Comparison of ENCODE assay signal across 1 cellular context in the genomic region with DNA sequence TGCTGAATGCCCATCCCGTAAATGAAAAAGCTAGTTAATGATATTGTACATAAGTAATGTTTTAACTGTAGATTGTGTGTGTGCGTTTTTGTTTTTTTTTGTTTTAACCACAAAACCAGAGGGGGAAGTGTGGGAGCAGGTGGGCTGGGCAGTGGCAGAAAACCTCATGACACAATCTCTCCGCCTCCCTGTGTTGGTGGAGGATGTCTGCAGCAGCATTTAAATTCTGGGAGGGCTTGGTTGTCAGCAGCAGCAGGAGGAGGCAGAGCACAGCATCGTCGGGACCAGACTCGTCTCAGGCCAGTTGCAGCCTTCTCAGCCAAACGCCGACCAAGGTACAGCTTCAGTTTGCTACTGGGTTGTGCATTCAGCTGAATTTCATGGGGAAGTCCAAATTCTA.
A peak's percentile ranks its signal among the peaks of the same experiment; 100 is the strongest.
TF ChIP-seq lines count a peak whose summit lies in the region.

A gene (plus strand): TSS at position 249 of the 400 bp plus-strand sequence. CDS start 1,182 bp downstream, outside the sequence.

TF ChIP-seq in HepG2, 621 proteins besides CTCF, POLR2A, EP300 and RAD21 (continued from another document and continues in another):
- TF ChIP-seq, protein P1, sequence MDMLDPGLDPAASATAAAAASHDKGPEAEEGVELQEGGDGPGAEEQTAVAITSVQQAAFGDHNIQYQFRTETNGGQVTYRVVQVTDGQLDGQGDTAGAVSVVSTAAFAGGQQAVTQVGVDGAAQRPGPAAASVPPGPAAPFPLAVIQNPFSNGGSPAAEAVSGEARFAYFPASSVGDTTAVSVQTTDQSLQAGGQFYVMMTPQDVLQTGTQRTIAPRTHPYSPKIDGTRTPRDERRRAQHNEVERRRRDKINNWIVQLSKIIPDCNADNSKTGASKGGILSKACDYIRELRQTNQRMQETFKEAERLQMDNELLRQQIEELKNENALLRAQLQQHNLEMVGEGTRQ (IDR thresholded peaks at IDR 0.05; ENCODE audit: low read depth, low read length): no peak
- TF ChIP-seq, protein P1 (CRISPR knock-in tag; IDR thresholded peaks at IDR 0.05; ENCODE audit: borderline replicate concordance): no peak
- TF ChIP-seq KDM4B (CRISPR knock-in tag; IDR thresholded peaks at IDR 0.05): no peak
- TF ChIP-seq CBX1 (IDR thresholded peaks at IDR 0.05; ENCODE audit: low read depth): no peak
- no peak for TF ChIP-seq ZNF282 (IDR thresholded peaks at IDR 0.05; ENCODE audit: partially characterized antibody)
- no peak for TF ChIP-seq ATF1 (CRISPR knock-in tag; IDR thresholded peaks at IDR 0.05)
- no peak for TF ChIP-seq SP140L (CRISPR knock-in tag; IDR thresholded peaks at IDR 0.05; ENCODE audit: borderline replicate concordance)
- no peak for TF ChIP-seq ELF3 (CRISPR knock-in tag; IDR thresholded peaks at IDR 0.05)
- TF ChIP-seq RARA (CRISPR knock-in tag; IDR thresholded peaks at IDR 0.05): no peak
- no peak for TF ChIP-seq FOXA1 (IDR thresholded peaks at IDR 0.05)
- no peak for TF ChIP-seq FOXA1 (CRISPR knock-in tag; IDR thresholded peaks at IDR 0.05)
- no peak for TF ChIP-seq ZSCAN30 (CRISPR knock-in tag; IDR thresholded peaks at IDR 0.05)
- TF ChIP-seq SKI (IDR thresholded peaks at IDR 0.05; ENCODE audit: partially characterized antibody): no peak
- TF ChIP-seq NR1H2 (CRISPR knock-in tag; IDR thresholded peaks at IDR 0.05; ENCODE audit: borderline replicate concordance, low read depth): no peak
- TF ChIP-seq KAT8 (CRISPR knock-in tag; IDR thresholded peaks at IDR 0.05): no peak
- no peak for TF ChIP-seq TCF12 (IDR thresholded peaks at IDR 0.05)
- no peak for TF ChIP-seq TCF12 (CRISPR knock-in tag; IDR thresholded peaks at IDR 0.05)
- TF ChIP-seq IRF2 (CRISPR knock-in tag; IDR thresholded peaks at IDR 0.05): 0 out of 2 replicates have a peak, but pooled peaks have one; percentile 40
- no peak for TF ChIP-seq PAX8 (CRISPR knock-in tag; IDR thresholded peaks at IDR 0.05; ENCODE audit: borderline replicate concordance)
- TF ChIP-seq, protein P2, sequence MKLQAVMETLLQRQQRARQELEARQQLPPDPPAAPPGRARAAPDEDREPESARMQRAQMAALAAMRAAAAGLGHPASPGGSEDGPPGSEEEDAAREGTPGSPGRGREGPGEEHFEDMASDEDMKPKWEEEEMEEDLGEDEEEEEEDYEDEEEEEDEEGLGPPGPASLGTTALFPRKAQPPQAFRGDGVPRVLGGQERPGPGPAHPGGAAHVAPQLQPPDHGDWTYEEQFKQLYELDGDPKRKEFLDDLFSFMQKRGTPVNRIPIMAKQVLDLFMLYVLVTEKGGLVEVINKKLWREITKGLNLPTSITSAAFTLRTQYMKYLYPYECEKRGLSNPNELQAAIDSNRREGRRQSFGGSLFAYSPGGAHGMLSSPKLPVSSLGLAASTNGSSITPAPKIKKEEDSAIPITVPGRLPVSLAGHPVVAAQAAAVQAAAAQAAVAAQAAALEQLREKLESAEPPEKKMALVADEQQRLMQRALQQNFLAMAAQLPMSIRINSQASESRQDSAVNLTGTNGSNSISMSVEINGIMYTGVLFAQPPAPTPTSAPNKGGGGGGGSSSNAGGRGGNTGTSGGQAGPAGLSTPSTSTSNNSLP (IDR thresholded peaks at IDR 0.05; ENCODE audit: low read depth, low read length): no peak
- TF ChIP-seq ZNF496 (CRISPR knock-in tag; IDR thresholded peaks at IDR 0.05; ENCODE audit: insufficient replicate concordance): no peak
- no peak for TF ChIP-seq ZNF20 (CRISPR knock-in tag; IDR thresholded peaks at IDR 0.05)
- TF ChIP-seq SMC3 (IDR thresholded peaks at IDR 0.05; ENCODE audit: low read length): peak; percentile 30; the same call in 1 of the 2 replicates
- TF ChIP-seq, protein P3, sequence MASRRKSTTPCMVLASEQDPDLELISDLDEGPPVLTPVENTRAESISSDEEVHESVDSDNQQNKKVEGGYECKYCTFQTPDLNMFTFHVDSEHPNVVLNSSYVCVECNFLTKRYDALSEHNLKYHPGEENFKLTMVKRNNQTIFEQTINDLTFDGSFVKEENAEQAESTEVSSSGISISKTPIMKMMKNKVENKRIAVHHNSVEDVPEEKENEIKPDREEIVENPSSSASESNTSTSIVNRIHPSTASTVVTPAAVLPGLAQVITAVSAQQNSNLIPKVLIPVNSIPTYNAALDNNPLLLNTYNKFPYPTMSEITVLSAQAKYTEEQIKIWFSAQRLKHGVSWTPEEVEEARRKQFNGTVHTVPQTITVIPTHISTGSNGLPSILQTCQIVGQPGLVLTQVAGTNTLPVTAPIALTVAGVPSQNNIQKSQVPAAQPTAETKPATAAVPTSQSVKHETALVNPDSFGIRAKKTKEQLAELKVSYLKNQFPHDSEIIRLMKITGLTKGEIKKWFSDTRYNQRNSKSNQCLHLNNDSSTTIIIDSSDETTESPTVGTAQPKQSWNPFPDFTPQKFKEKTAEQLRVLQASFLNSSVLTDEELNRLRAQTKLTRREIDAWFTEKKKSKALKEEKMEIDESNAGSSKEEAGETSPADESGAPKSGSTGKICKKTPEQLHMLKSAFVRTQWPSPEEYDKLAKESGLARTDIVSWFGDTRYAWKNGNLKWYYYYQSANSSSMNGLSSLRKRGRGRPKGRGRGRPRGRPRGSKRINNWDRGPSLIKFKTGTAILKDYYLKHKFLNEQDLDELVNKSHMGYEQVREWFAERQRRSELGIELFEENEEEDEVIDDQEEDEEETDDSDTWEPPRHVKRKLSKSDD (CRISPR knock-in tag; IDR thresholded peaks at IDR 0.05; ENCODE audit: low read depth): no peak
- TF ChIP-seq, protein P4, sequence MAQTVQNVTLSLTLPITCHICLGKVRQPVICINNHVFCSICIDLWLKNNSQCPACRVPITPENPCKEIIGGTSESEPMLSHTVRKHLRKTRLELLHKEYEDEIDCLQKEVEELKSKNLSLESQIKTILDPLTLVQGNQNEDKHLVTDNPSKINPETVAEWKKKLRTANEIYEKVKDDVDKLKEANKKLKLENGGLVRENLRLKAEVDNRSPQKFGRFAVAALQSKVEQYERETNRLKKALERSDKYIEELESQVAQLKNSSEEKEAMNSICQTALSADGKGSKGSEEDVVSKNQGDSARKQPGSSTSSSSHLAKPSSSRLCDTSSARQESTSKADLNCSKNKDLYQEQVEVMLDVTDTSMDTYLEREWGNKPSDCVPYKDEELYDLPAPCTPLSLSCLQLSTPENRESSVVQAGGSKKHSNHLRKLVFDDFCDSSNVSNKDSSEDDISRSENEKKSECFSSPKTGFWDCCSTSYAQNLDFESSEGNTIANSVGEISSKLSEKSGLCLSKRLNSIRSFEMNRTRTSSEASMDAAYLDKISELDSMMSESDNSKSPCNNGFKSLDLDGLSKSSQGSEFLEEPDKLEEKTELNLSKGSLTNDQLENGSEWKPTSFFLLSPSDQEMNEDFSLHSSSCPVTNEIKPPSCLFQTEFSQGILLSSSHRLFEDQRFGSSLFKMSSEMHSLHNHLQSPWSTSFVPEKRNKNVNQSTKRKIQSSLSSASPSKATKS (CRISPR knock-in tag; IDR thresholded peaks at IDR 0.05): no peak
- TF ChIP-seq, protein P5, sequence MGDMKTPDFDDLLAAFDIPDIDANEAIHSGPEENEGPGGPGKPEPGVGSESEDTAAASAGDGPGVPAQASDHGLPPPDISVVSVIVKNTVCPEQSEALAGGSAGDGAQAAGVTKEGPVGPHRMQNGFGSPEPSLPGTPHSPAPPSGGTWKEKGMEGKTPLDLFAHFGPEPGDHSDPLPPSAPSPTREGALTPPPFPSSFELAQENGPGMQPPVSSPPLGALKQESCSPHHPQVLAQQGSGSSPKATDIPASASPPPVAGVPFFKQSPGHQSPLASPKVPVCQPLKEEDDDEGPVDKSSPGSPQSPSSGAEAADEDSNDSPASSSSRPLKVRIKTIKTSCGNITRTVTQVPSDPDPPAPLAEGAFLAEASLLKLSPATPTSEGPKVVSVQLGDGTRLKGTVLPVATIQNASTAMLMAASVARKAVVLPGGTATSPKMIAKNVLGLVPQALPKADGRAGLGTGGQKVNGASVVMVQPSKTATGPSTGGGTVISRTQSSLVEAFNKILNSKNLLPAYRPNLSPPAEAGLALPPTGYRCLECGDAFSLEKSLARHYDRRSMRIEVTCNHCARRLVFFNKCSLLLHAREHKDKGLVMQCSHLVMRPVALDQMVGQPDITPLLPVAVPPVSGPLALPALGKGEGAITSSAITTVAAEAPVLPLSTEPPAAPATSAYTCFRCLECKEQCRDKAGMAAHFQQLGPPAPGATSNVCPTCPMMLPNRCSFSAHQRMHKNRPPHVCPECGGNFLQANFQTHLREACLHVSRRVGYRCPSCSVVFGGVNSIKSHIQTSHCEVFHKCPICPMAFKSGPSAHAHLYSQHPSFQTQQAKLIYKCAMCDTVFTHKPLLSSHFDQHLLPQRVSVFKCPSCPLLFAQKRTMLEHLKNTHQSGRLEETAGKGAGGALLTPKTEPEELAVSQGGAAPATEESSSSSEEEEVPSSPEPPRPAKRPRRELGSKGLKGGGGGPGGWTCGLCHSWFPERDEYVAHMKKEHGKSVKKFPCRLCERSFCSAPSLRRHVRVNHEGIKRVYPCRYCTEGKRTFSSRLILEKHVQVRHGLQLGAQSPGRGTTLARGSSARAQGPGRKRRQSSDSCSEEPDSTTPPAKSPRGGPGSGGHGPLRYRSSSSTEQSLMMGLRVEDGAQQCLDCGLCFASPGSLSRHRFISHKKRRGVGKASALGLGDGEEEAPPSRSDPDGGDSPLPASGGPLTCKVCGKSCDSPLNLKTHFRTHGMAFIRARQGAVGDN (CRISPR knock-in tag; IDR thresholded peaks at IDR 0.05): 0 out of 2 replicates have a peak, but pooled peaks have one; percentile 11
- no peak for TF ChIP-seq ZNF75D (CRISPR knock-in tag; IDR thresholded peaks at IDR 0.05; ENCODE audit: borderline replicate concordance)
- peak; percentile 71; the same call in 1 of the 2 replicates for TF ChIP-seq ZNF292 (CRISPR knock-in tag; IDR thresholded peaks at IDR 0.05; ENCODE audit: borderline replicate concordance, low read depth)
- no peak for TF ChIP-seq ZNF264 (CRISPR knock-in tag; IDR thresholded peaks at IDR 0.05)
- TF ChIP-seq SALL2 (CRISPR knock-in tag; IDR thresholded peaks at IDR 0.05): no peak
- 0 out of 2 replicates have a peak, but pooled peaks have one; percentile 62 for TF ChIP-seq KLF11 (CRISPR knock-in tag; IDR thresholded peaks at IDR 0.05)
- no peak for TF ChIP-seq ZNF570 (CRISPR knock-in tag; IDR thresholded peaks at IDR 0.05; ENCODE audit: borderline replicate concordance)
- TF ChIP-seq, protein P6, sequence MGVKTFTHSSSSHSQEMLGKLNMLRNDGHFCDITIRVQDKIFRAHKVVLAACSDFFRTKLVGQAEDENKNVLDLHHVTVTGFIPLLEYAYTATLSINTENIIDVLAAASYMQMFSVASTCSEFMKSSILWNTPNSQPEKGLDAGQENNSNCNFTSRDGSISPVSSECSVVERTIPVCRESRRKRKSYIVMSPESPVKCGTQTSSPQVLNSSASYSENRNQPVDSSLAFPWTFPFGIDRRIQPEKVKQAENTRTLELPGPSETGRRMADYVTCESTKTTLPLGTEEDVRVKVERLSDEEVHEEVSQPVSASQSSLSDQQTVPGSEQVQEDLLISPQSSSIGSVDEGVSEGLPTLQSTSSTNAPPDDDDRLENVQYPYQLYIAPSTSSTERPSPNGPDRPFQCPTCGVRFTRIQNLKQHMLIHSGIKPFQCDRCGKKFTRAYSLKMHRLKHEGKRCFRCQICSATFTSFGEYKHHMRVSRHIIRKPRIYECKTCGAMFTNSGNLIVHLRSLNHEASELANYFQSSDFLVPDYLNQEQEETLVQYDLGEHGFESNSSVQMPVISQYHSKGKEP (CRISPR knock-in tag; IDR thresholded peaks at IDR 0.05): no peak
- TF ChIP-seq ZFP90 (CRISPR knock-in tag; IDR thresholded peaks at IDR 0.05; ENCODE audit: borderline replicate concordance): no peak
- TF ChIP-seq, protein P7, sequence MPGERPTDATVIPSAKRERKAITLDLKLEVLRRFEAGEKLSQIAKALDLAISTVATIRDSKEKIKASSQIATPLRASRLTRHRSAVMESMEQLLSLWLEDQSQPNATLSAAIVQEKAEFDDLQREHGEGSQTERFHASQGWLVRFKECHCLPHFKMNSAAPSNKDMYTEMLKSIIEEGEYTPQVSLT (CRISPR knock-in tag; IDR thresholded peaks at IDR 0.05; ENCODE audit: borderline replicate concordance, low read depth): no peak
- TF ChIP-seq ZNF674 (CRISPR knock-in tag; IDR thresholded peaks at IDR 0.05; ENCODE audit: low read depth): no peak
- no peak for TF ChIP-seq BRD4 (CRISPR knock-in tag; IDR thresholded peaks at IDR 0.05)
- TF ChIP-seq CHD2 (IDR thresholded peaks at IDR 0.05; ENCODE audit: low read depth, low read length): no peak
- 0 out of 2 replicates have a peak, but pooled peaks have one; percentile 36 for TF ChIP-seq MIER3 (CRISPR knock-in tag; IDR thresholded peaks at IDR 0.05; ENCODE audit: borderline replicate concordance)
- TF ChIP-seq RCOR2 (CRISPR knock-in tag; IDR thresholded peaks at IDR 0.05): no peak
- TF ChIP-seq PHF5A (CRISPR knock-in tag; IDR thresholded peaks at IDR 0.05; ENCODE audit: low read depth, unreplicated experiment): no peak
- no peak for TF ChIP-seq RBM39 (IDR thresholded peaks at IDR 0.05; ENCODE audit: low read depth, low read length, poor library complexity, severe bottlenecking)
- no peak for TF ChIP-seq ZNF777 (CRISPR knock-in tag; IDR thresholded peaks at IDR 0.05)
- TF ChIP-seq ZNF619 (CRISPR knock-in tag; IDR thresholded peaks at IDR 0.05): no peak
- TF ChIP-seq, protein P8, sequence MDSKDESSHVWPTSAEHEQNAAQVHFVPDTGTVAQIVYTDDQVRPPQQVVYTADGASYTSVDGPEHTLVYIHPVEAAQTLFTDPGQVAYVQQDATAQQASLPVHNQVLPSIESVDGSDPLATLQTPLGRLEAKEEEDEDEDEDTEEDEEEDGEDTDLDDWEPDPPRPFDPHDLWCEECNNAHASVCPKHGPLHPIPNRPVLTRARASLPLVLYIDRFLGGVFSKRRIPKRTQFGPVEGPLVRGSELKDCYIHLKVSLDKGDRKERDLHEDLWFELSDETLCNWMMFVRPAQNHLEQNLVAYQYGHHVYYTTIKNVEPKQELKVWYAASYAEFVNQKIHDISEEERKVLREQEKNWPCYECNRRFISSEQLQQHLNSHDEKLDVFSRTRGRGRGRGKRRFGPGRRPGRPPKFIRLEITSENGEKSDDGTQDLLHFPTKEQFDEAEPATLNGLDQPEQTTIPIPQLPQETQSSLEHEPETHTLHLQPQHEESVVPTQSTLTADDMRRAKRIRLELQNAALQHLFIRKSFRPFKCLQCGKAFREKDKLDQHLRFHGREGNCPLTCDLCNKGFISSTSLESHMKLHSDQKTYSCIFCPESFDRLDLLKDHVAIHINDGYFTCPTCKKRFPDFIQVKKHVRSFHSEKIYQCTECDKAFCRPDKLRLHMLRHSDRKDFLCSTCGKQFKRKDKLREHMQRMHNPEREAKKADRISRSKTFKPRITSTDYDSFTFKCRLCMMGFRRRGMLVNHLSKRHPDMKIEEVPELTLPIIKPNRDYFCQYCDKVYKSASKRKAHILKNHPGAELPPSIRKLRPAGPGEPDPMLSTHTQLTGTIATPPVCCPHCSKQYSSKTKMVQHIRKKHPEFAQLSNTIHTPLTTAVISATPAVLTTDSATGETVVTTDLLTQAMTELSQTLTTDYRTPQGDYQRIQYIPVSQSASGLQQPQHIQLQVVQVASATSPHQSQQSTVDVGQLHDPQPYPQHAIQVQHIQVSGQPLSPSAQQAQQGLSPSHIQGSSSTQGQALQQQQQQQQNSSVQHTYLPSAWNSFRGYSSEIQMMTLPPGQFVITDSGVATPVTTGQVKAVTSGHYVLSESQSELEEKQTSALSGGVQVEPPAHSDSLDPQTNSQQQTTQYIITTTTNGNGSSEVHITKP (CRISPR knock-in tag; IDR thresholded peaks at IDR 0.05; ENCODE audit: low read depth): no peak
- TF ChIP-seq STAT5B (CRISPR knock-in tag; IDR thresholded peaks at IDR 0.05): no peak
- TF ChIP-seq SP1 (IDR thresholded peaks at IDR 0.05): no peak
- no peak for TF ChIP-seq SP1 (CRISPR knock-in tag; IDR thresholded peaks at IDR 0.05)
